Comparison of ENCODE assay signal across 17 cellular contexts in genomic region chr1:92933459-92933858, GRCh38. TPM values are rescaled to one million over a fixed set of nuclear protein-coding genes. Genes with fewer than 3 reads are reported as not detected.
A peak's percentile ranks its signal among the peaks of the same experiment; 100 is the strongest.
DNase-seq lines count a peak whose midpoint lies in the region; ATAC-seq and TF ChIP-seq lines count a peak whose summit lies in the region.
"Had no signal": no experiment of that assay in that cellular context is flagged by ENCODE, and none has a peak within 500 bp of the region (broad histone marks: within the 10 kb centered on the region; RNA-seq: fewer than 3 reads in every experiment).

No MANE protein-coding gene starts in this region.

- ATAC-seq in T-helper 17 cell: no peak
- ATAC-seq in GM21381 (IDR thresholded peaks at IDR 0.05; ENCODE audit: unreplicated experiment): no peak
- no peak for ATAC-seq in HG03565 (IDR thresholded peaks at IDR 0.05; ENCODE audit: unreplicated experiment)
- ATAC-seq: activated T-cell treated with anti-CD3 and anti-CD28 coated beads, Interleukin-2, amount 50 U/mL, for 72 hours had no signal

- peak overlapping the region; percentile 41 for H3K4me3 Mint-ChIP-seq in T-helper 17 cell
- no peak overlapping the region for H3K4me3 Mint-ChIP-seq in progenitor cell of endocrine pancreas (ENCODE audit: low read depth)
- H3K4me3 Mint-ChIP-seq: activated T-cell treated with anti-CD3 and anti-CD28 coated beads, Interleukin-2, amount 50 U/mL, for 72 hours had no signal

- H3K9ac ChIP-seq in fibroblast of lung (ENCODE audit: insufficient read depth, low read length): no peak overlapping the region
- H3K9ac ChIP-seq: BLaER1 had no signal

- no peaks in the 10 kb centered on the region for H3K27me3 Mint-ChIP-seq in T-helper 17 cell
- H3K27me3 Mint-ChIP-seq in progenitor cell of endocrine pancreas: no peaks in the 10 kb centered on the region

- peaks cover 15% of the 10 kb centered on the region for H3K4me1 ChIP-seq in fibroblast of lung (ENCODE audit: control insufficient read depth, extremely low read depth, insufficient read depth, low read length)

- H3K36me3 Mint-ChIP-seq in T-helper 17 cell (ENCODE audit: low read depth) (peaks cover 8% of the 10 kb centered on the region), progenitor cell of endocrine pancreas (ENCODE audit: insufficient read depth) (no peaks in the 10 kb centered on the region)

- H3K27ac Mint-ChIP-seq in T-helper 17 cell (no peak overlapping the region), progenitor cell of endocrine pancreas (peak overlapping the region; percentile 2)
- H3K27ac Mint-ChIP-seq: activated T-cell treated with anti-CD3 and anti-CD28 coated beads, Interleukin-2, amount 50 U/mL, for 72 hours had no signal

- no peak overlapping the region for H3K4me3 ChIP-seq in fibroblast of lung (replicated peaks in 1 of 4; ENCODE audit: control extremely low read depth in 1 of 4, insufficient read depth in 1 of 4, low read depth in 3 of 4, low read length in 4 of 4)
- H3K4me3 ChIP-seq: BLaER1 had no signal

- no peaks in the 10 kb centered on the region for H4K20me1 ChIP-seq in fibroblast of lung (ENCODE audit: control insufficient read depth, extremely low read depth, insufficient read depth, low read length)
- H4K20me1 ChIP-seq: BLaER1 had no signal

- peaks cover 36% of the 10 kb centered on the region for H3K4me1 Mint-ChIP-seq in T-helper 17 cell
- H3K4me1 Mint-ChIP-seq in progenitor cell of endocrine pancreas (ENCODE audit: low read depth): peaks cover 12% of the 10 kb centered on the region

- TF ChIP-seq CTCF in fibroblast of lung (conservative IDR thresholded peaks at IDR 0.05 in 1 of 2, IDR thresholded peaks at IDR 0.05 in 1 of 2; ENCODE audit: low read depth in 1 of 2, low read length in 2 of 2): no peak
- no peak for TF ChIP-seq CTCF in progenitor cell of endocrine pancreas (IDR thresholded peaks at IDR 0.05; ENCODE audit: unreplicated experiment)

- no peaks in the 10 kb centered on the region for H3K79me2 ChIP-seq in fibroblast of lung (ENCODE audit: control insufficient read depth, insufficient read depth, low read length)

- no peaks in the 10 kb centered on the region for H3K9me3 Mint-ChIP-seq in progenitor cell of endocrine pancreas (ENCODE audit: low read depth)
- H3K9me3 Mint-ChIP-seq: activated T-cell treated with anti-CD3 and anti-CD28 coated beads, Interleukin-2, amount 50 U/mL, for 72 hours had no signal

- no peak overlapping the region for H2AFZ ChIP-seq in fibroblast of lung (ENCODE audit: low read length)

- H3K9me3 ChIP-seq in T-helper 17 cell (ENCODE audit: control insufficient read depth, low read length, poor library complexity, severe bottlenecking) (no peaks in the 10 kb centered on the region), fibroblast of lung (ENCODE audit: control insufficient read depth, insufficient read depth, low read depth, low read length) (no peaks in the 10 kb centered on the region)
- H3K9me3 ChIP-seq: BLaER1 had no signal

- H3K27me3 ChIP-seq in fibroblast of lung (ENCODE audit: control insufficient read depth, insufficient read depth, low read length): no peaks in the 10 kb centered on the region
- H3K27me3 ChIP-seq: BLaER1 had no signal

- no peak overlapping the region for H3K27ac ChIP-seq in fibroblast of lung (ENCODE audit: insufficient read depth, low read length)
- H3K27ac ChIP-seq: BLaER1 had no signal

- DNase-seq in HCEC 1CT (peak; percentile 42), T-helper 17 cell (no peak), fibroblast of lung (ENCODE audit: low read depth in 2 of 2) (peak in 1 of 2 donors; percentile 64), progenitor cell of endocrine pancreas (ENCODE audit: low spot score, unreplicated experiment) (no peak), midbrain (lab: John Stamatoyannopoulos, UW) (no peak), NCI-H1436 (lab: John Stamatoyannopoulos, UW) (no peak)
- DNase-seq: activated CD4-positive, alpha-beta T cell treated with anti-CD3 and anti-CD28 coated beads, Interleukin-2, amount 50 U/mL, for 1 hour; activated T-cell treated with anti-CD3 and anti-CD28 coated beads, Interleukin-2, amount 50 U/mL, for 72 hours; anterior cingulate cortex; glutamatergic neuron; kidney; NCI-H1105 treated with DMSO at 0.1 percent for 48 hours; NCI-H345; stimulated activated CD4-positive, alpha-beta T cell treated with anti-CD3 and anti-CD28 coated beads, Interleukin-1b, Interleukin-23, amount 100 ng/mL, for 48 hours had no signal

- H3K4me2 ChIP-seq in fibroblast of lung (ENCODE audit: extremely low read depth, insufficient read depth, low read length): peak overlapping the region; percentile 30
- H3K4me2 ChIP-seq: BLaER1 had no signal

- no peaks in the 10 kb centered on the region for H3K36me3 ChIP-seq in fibroblast of lung (ENCODE audit: control insufficient read depth, insufficient read depth, low read length)
- H3K36me3 ChIP-seq: BLaER1 had no signal

RNA-seq across cellular contexts. Expression of gene DIPK1A, which starts 27.8 kb away (rescaled TPM):
- total RNA-seq in T-helper 17 cell (1 to 10 TPM; 7.9 to 8.7 TPM), fibroblast of lung (8.2 and 19.7 TPM in 2 replicates), progenitor cell of endocrine pancreas (6.9 and 7.5 TPM in 2 replicates)
- 39.1 and 85.7 TPM in 2 replicates for polyA plus RNA-seq in fibroblast of lung
- 23.0 and 47.2 TPM in 2 replicates for polyA plus RNA-seq in fibroblast of lung (2012)
- 1.0 and 3.1 TPM in 2 replicates for polyA minus RNA-seq in fibroblast of lung (ENCODE audit: low replicate concordance)
